1 cellular context compared by ENCODE assay signal in the genomic region with DNA sequence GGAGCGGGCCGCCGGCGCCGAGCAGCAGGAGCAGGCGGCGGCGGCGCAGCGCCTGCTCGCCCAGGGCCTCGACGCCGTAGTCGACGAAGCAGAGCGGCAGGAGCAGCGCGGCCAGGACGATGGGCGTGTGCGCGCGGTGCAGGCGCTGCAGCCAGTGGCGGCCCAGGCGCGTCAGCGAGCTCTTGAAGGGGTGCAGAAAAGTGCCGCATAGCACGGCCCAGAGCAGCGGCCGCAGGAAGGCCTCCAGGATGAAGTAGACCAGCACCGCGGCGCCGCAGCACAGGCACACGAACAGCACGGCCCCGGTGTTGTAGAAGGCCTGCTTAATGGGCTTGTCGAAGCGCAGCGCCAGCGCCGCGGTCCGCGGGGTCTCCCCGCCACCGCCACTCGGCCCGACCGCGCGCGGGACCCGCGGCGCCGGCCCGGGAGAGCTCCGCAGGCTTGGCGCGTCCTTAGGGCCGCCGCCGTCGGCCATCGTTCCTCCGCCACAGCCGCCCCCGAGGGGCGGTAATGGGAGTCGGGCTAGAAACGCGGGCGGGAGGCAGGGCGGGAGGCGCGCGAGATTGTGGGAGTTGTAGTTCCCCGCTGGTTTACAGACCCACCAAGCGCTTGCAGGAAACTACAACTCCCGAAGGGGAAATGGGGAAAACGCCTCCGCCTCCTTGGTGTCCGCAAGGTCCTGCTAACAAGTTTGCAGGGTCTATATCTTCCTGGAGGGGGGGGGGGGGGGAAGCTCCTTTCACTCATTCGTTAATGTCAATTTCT.
A peak's percentile ranks its signal among the peaks of the same experiment; 100 is the strongest.
TF ChIP-seq lines count a peak whose summit lies in the region.

A gene (minus strand): TSS at position 509 of the 765 bp plus-strand sequence. CDS start 34 bp downstream, at position 475.

TF ChIP-seq in K562, 482 proteins besides CTCF, POLR2A, EP300 and RAD21 (continued from another document and continues in another):
- TF ChIP-seq, protein P1, sequence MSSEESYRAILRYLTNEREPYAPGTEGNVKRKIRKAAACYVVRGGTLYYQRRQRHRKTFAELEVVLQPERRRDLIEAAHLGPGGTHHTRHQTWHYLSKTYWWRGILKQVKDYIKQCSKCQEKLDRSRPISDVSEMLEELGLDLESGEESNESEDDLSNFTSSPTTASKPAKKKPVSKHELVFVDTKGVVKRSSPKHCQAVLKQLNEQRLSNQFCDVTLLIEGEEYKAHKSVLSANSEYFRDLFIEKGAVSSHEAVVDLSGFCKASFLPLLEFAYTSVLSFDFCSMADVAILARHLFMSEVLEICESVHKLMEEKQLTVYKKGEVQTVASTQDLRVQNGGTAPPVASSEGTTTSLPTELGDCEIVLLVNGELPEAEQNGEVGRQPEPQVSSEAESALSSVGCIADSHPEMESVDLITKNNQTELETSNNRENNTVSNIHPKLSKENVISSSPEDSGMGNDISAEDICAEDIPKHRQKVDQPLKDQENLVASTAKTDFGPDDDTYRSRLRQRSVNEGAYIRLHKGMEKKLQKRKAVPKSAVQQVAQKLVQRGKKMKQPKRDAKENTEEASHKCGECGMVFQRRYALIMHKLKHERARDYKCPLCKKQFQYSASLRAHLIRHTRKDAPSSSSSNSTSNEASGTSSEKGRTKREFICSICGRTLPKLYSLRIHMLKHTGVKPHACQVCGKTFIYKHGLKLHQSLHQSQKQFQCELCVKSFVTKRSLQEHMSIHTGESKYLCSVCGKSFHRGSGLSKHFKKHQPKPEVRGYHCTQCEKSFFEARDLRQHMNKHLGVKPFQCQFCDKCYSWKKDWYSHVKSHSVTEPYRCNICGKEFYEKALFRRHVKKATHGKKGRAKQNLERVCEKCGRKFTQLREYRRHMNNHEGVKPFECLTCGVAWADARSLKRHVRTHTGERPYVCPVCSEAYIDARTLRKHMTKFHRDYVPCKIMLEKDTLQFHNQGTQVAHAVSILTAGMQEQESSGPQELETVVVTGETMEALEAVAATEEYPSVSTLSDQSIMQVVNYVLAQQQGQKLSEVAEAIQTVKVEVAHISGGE (CRISPR knock-in tag; IDR thresholded peaks at IDR 0.05), result peak in 1 of 3 experiments; percentile 85; a peak in 2 of 6 replicates
- TF ChIP-seq, protein P2, sequence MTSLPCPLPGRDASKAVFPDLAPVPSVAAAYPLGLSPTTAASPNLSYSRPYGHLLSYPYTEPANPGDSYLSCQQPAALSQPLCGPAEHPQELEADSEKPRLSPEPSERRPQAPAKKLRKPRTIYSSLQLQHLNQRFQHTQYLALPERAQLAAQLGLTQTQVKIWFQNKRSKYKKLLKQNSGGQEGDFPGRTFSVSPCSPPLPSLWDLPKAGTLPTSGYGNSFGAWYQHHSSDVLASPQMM (CRISPR knock-in tag; IDR thresholded peaks at IDR 0.05), result no peak
- no peak for TF ChIP-seq CBX5 (IDR thresholded peaks at IDR 0.05; ENCODE audit: borderline replicate concordance, low read depth)
- TF ChIP-seq EWSR1 (IDR thresholded peaks at IDR 0.05; ENCODE audit: borderline replicate concordance, low read depth, partially characterized antibody), result no peak
- TF ChIP-seq TFAM (CRISPR knock-in tag; conservative IDR thresholded peaks at IDR 0.05), result no peak
- TF ChIP-seq ZBED1 (IDR thresholded peaks at IDR 0.05), result no peak
- TF ChIP-seq ZNF785 (CRISPR knock-in tag; IDR thresholded peaks at IDR 0.05), result no peak
- TF ChIP-seq, protein P3, sequence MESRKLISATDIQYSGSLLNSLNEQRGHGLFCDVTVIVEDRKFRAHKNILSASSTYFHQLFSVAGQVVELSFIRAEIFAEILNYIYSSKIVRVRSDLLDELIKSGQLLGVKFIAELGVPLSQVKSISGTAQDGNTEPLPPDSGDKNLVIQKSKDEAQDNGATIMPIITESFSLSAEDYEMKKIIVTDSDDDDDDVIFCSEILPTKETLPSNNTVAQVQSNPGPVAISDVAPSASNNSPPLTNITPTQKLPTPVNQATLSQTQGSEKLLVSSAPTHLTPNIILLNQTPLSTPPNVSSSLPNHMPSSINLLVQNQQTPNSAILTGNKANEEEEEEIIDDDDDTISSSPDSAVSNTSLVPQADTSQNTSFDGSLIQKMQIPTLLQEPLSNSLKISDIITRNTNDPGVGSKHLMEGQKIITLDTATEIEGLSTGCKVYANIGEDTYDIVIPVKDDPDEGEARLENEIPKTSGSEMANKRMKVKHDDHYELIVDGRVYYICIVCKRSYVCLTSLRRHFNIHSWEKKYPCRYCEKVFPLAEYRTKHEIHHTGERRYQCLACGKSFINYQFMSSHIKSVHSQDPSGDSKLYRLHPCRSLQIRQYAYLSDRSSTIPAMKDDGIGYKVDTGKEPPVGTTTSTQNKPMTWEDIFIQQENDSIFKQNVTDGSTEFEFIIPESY (CRISPR knock-in tag; IDR thresholded peaks at IDR 0.05), result no peak
- no peak for TF ChIP-seq TAF15 (IDR thresholded peaks at IDR 0.05; ENCODE audit: low read depth, low read length)
- TF ChIP-seq POLR3G (IDR thresholded peaks at IDR 0.05; ENCODE audit: extremely low read depth, insufficient read length, insufficient replicate concordance), result no peak
- no peak for TF ChIP-seq MEF2D (tag; conservative IDR thresholded peaks at IDR 0.05; ENCODE audit: low read depth)
- TF ChIP-seq ILK (tag; IDR thresholded peaks at IDR 0.05; ENCODE audit: borderline replicate concordance, low read depth), result no peak
- TF ChIP-seq MTA1 (IDR thresholded peaks at IDR 0.05; ENCODE audit: borderline replicate concordance), result no peak
- no peak for TF ChIP-seq ARID2 (IDR thresholded peaks at IDR 0.05)
- TF ChIP-seq ZNF384 (IDR thresholded peaks at IDR 0.05; ENCODE audit: low read depth, low read length), result no peak
- TF ChIP-seq TOE1 (IDR thresholded peaks at IDR 0.05; ENCODE audit: borderline replicate concordance), result peak; percentile 94
- no peak for TF ChIP-seq TOE1 (CRISPR knock-in tag; IDR thresholded peaks at IDR 0.05; ENCODE audit: borderline replicate concordance, low read depth)
- TF ChIP-seq FOXK2 (conservative IDR thresholded peaks at IDR 0.05 in 1 of 2, IDR thresholded peaks at IDR 0.05 in 1 of 2; ENCODE audit: low read depth in 2 of 2), result peak; percentile 17 to 63; a peak in 2 of 4 replicates
- TF ChIP-seq TBL1XR1 (IDR thresholded peaks at IDR 0.05; ENCODE audit: low read length in 2 of 2), result no peak; a peak in 1 of 4 replicates
- no peak for TF ChIP-seq ZNF239 (CRISPR knock-in tag; IDR thresholded peaks at IDR 0.05)
- TF ChIP-seq, protein P4, sequence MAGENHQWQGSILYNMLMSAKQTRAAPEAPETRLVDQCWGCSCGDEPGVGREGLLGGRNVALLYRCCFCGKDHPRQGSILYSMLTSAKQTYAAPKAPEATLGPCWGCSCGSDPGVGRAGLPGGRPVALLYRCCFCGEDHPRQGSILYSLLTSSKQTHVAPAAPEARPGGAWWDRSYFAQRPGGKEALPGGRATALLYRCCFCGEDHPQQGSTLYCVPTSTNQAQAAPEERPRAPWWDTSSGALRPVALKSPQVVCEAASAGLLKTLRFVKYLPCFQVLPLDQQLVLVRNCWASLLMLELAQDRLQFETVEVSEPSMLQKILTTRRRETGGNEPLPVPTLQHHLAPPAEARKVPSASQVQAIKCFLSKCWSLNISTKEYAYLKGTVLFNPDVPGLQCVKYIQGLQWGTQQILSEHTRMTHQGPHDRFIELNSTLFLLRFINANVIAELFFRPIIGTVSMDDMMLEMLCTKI (IDR thresholded peaks at IDR 0.05; ENCODE audit: partially characterized antibody), result no peak
- TF ChIP-seq, protein P5, sequence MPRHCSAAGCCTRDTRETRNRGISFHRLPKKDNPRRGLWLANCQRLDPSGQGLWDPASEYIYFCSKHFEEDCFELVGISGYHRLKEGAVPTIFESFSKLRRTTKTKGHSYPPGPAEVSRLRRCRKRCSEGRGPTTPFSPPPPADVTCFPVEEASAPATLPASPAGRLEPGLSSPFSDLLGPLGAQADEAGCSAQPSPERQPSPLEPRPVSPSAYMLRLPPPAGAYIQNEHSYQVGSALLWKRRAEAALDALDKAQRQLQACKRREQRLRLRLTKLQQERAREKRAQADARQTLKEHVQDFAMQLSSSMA (CRISPR knock-in tag; IDR thresholded peaks at IDR 0.05), result no peak
- TF ChIP-seq ZNF707 (CRISPR knock-in tag; conservative IDR thresholded peaks at IDR 0.05), result no peak
- no peak for TF ChIP-seq ZNF184 (CRISPR knock-in tag; IDR thresholded peaks at IDR 0.05)
- TF ChIP-seq, protein P6, sequence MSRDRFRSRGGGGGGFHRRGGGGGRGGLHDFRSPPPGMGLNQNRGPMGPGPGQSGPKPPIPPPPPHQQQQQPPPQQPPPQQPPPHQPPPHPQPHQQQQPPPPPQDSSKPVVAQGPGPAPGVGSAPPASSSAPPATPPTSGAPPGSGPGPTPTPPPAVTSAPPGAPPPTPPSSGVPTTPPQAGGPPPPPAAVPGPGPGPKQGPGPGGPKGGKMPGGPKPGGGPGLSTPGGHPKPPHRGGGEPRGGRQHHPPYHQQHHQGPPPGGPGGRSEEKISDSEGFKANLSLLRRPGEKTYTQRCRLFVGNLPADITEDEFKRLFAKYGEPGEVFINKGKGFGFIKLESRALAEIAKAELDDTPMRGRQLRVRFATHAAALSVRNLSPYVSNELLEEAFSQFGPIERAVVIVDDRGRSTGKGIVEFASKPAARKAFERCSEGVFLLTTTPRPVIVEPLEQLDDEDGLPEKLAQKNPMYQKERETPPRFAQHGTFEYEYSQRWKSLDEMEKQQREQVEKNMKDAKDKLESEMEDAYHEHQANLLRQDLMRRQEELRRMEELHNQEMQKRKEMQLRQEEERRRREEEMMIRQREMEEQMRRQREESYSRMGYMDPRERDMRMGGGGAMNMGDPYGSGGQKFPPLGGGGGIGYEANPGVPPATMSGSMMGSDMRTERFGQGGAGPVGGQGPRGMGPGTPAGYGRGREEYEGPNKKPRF (IDR thresholded peaks at IDR 0.05; ENCODE audit: low read depth, low read length), result no peak
- TF ChIP-seq SOX6 (IDR thresholded peaks at IDR 0.05), result peak; percentile 15; the same call in 1 of the 2 replicates
- TF ChIP-seq, protein P7, sequence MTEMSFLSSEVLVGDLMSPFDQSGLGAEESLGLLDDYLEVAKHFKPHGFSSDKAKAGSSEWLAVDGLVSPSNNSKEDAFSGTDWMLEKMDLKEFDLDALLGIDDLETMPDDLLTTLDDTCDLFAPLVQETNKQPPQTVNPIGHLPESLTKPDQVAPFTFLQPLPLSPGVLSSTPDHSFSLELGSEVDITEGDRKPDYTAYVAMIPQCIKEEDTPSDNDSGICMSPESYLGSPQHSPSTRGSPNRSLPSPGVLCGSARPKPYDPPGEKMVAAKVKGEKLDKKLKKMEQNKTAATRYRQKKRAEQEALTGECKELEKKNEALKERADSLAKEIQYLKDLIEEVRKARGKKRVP (CRISPR knock-in tag; IDR thresholded peaks at IDR 0.05), result no peak
- TF ChIP-seq, protein P8, sequence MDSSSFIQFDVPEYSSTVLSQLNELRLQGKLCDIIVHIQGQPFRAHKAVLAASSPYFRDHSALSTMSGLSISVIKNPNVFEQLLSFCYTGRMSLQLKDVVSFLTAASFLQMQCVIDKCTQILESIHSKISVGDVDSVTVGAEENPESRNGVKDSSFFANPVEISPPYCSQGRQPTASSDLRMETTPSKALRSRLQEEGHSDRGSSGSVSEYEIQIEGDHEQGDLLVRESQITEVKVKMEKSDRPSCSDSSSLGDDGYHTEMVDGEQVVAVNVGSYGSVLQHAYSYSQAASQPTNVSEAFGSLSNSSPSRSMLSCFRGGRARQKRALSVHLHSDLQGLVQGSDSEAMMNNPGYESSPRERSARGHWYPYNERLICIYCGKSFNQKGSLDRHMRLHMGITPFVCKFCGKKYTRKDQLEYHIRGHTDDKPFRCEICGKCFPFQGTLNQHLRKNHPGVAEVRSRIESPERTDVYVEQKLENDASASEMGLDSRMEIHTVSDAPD (CRISPR knock-in tag; IDR thresholded peaks at IDR 0.05), result no peak
- TF ChIP-seq, protein P9, sequence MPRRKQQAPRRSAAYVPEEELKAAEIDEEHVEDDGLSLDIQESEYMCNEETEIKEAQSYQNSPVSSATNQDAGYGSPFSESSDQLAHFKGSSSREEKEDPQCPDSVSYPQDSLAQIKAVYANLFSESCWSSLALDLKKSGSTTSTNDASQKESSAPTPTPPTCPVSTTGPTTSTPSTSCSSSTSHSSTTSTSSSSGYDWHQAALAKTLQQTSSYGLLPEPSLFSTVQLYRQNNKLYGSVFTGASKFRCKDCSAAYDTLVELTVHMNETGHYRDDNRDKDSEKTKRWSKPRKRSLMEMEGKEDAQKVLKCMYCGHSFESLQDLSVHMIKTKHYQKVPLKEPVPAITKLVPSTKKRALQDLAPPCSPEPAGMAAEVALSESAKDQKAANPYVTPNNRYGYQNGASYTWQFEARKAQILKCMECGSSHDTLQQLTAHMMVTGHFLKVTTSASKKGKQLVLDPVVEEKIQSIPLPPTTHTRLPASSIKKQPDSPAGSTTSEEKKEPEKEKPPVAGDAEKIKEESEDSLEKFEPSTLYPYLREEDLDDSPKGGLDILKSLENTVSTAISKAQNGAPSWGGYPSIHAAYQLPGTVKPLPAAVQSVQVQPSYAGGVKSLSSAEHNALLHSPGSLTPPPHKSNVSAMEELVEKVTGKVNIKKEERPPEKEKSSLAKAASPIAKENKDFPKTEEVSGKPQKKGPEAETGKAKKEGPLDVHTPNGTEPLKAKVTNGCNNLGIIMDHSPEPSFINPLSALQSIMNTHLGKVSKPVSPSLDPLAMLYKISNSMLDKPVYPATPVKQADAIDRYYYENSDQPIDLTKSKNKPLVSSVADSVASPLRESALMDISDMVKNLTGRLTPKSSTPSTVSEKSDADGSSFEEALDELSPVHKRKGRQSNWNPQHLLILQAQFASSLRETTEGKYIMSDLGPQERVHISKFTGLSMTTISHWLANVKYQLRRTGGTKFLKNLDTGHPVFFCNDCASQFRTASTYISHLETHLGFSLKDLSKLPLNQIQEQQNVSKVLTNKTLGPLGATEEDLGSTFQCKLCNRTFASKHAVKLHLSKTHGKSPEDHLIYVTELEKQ (CRISPR knock-in tag; IDR thresholded peaks at IDR 0.05), result no peak
- no peak for TF ChIP-seq DNMT1 (IDR thresholded peaks at IDR 0.05)
- TF ChIP-seq, protein P10, sequence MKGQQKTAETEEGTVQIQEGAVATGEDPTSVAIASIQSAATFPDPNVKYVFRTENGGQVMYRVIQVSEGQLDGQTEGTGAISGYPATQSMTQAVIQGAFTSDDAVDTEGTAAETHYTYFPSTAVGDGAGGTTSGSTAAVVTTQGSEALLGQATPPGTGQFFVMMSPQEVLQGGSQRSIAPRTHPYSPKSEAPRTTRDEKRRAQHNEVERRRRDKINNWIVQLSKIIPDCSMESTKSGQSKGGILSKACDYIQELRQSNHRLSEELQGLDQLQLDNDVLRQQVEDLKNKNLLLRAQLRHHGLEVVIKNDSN (CRISPR knock-in tag; IDR thresholded peaks at IDR 0.05), result no peak
- TF ChIP-seq, protein P11, sequence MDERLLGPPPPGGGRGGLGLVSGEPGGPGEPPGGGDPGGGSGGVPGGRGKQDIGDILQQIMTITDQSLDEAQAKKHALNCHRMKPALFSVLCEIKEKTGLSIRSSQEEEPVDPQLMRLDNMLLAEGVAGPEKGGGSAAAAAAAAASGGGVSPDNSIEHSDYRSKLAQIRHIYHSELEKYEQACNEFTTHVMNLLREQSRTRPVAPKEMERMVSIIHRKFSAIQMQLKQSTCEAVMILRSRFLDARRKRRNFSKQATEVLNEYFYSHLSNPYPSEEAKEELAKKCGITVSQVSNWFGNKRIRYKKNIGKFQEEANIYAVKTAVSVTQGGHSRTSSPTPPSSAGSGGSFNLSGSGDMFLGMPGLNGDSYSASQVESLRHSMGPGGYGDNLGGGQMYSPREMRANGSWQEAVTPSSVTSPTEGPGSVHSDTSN (CRISPR knock-in tag; IDR thresholded peaks at IDR 0.05; ENCODE audit: low read depth), result no peak
- TF ChIP-seq, protein P11 (tag; conservative IDR thresholded peaks at IDR 0.05; ENCODE audit: low read depth), result peak; percentile 60
- no peak for TF ChIP-seq ZNF146 (CRISPR knock-in tag; IDR thresholded peaks at IDR 0.05; ENCODE audit: unreplicated experiment)
- no peak for TF ChIP-seq PHB (CRISPR knock-in tag; IDR thresholded peaks at IDR 0.05)
